Comparison of ENCODE assay signal across 2 cellular contexts in the genomic region with DNA sequence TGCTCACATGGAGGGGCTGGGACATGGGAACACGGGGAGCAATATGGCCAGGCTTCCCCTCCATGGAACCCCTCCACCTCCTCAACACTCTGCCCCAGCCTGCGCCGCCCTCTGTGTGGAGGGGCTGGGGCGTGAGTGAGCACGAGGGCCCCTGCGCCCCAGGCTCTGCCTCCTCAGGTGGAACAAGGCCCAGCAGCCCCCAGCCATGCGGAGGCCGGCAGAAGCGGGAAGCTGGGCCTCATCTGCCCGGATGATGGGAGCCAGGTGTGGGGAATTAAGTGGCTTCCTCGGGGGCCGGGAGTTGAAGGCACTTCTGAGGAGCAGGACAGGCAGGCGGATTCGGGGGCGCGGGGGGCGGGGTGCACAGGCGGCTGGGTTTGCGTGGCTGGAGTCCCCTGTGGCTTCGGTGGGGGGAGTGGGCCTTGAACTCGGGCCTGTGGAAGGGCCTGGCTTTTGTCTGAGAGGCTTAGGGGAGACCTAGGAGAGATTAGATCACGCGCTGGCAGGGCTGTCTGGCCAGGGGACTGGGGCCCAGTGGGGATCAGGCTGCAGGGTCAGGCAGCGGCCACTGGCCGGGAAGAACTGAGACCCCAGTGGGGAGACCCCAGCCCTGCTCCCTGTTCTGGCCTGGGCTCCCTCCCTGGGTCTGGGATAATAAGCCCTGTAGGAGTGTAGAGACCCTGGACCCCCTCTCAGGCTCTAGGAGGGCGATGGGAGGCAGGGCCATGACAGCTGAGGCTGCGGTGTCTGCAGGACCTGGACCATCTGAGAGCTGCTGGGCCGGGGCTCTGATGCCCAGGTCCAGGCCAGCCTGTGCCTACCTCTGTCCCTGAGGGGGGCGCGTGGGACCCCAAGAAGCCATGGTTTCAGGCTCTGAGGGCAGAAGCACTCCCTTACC.
TF ChIP-seq lines count a peak whose summit lies in the region.

No MANE protein-coding gene starts in this region.

TF ChIP-seq in SK-N-SH, 30 proteins besides CTCF, POLR2A, EP300 and RAD21:
- no peak for TF ChIP-seq GABPA (IDR thresholded peaks at IDR 0.05; ENCODE audit: low read depth)
- TF ChIP-seq TCF12 (IDR thresholded peaks at IDR 0.05): no peak
- TF ChIP-seq FOXJ3 (CRISPR knock-in tag; IDR thresholded peaks at IDR 0.05): no peak
- TF ChIP-seq CHD2 (IDR thresholded peaks at IDR 0.05; ENCODE audit: low read length, partially characterized antibody): no peak
- TF ChIP-seq FOXM1 (IDR thresholded peaks at IDR 0.05; ENCODE audit: low read depth): no peak
- no peak for TF ChIP-seq TAF1 (IDR thresholded peaks at IDR 0.05; ENCODE audit: borderline replicate concordance, low read depth, low read length)
- TF ChIP-seq RCOR1 (IDR thresholded peaks at IDR 0.05; ENCODE audit: low read length): no peak
- TF ChIP-seq, protein P1, sequence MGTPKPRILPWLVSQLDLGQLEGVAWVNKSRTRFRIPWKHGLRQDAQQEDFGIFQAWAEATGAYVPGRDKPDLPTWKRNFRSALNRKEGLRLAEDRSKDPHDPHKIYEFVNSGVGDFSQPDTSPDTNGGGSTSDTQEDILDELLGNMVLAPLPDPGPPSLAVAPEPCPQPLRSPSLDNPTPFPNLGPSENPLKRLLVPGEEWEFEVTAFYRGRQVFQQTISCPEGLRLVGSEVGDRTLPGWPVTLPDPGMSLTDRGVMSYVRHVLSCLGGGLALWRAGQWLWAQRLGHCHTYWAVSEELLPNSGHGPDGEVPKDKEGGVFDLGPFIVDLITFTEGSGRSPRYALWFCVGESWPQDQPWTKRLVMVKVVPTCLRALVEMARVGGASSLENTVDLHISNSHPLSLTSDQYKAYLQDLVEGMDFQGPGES (IDR thresholded peaks at IDR 0.05; ENCODE audit: low read depth, low read length): no peak
- TF ChIP-seq MXI1 (IDR thresholded peaks at IDR 0.05; ENCODE audit: low read depth, low read length): no peak
- no peak for TF ChIP-seq FOSL2 (IDR thresholded peaks at IDR 0.05; ENCODE audit: borderline replicate concordance, low read depth)
- TF ChIP-seq YY1 (IDR thresholded peaks at IDR 0.05; ENCODE audit: low read depth): no peak

TF ChIP-seq in SK-N-SH treated with all-trans-retinoic acid at 6 μM for 48 hours, 23 proteins besides CTCF, POLR2A, EP300 and RAD21:
- no peak for TF ChIP-seq ZNF565 (CRISPR knock-in tag; conservative IDR thresholded peaks at IDR 0.05; ENCODE audit: low read depth)
- TF ChIP-seq GLIS3 (CRISPR knock-in tag; IDR thresholded peaks at IDR 0.05): no peak
- TF ChIP-seq OSR1 (CRISPR knock-in tag; IDR thresholded peaks at IDR 0.05): no peak
- TF ChIP-seq ZNF70 (CRISPR knock-in tag; IDR thresholded peaks at IDR 0.05): no peak
- no peak for TF ChIP-seq PPARA (CRISPR knock-in tag; IDR thresholded peaks at IDR 0.05; ENCODE audit: borderline replicate concordance)
- no peak for TF ChIP-seq ZC3H10 (CRISPR knock-in tag; IDR thresholded peaks at IDR 0.05)
- TF ChIP-seq, protein P2, sequence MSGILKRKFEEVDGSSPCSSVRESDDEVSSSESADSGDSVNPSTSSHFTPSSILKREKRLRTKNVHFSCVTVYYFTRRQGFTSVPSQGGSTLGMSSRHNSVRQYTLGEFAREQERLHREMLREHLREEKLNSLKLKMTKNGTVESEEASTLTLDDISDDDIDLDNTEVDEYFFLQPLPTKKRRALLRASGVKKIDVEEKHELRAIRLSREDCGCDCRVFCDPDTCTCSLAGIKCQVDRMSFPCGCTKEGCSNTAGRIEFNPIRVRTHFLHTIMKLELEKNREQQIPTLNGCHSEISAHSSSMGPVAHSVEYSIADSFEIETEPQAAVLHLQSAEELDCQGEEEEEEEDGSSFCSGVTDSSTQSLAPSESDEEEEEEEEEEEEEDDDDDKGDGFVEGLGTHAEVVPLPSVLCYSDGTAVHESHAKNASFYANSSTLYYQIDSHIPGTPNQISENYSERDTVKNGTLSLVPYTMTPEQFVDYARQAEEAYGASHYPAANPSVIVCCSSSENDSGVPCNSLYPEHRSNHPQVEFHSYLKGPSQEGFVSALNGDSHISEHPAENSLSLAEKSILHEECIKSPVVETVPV (CRISPR knock-in tag; IDR thresholded peaks at IDR 0.05): no peak
- TF ChIP-seq ARNTL (CRISPR knock-in tag; IDR thresholded peaks at IDR 0.05; ENCODE audit: borderline replicate concordance, low read depth): no peak
- TF ChIP-seq ZFP3 (CRISPR knock-in tag; IDR thresholded peaks at IDR 0.05): no peak
- TF ChIP-seq ISL1 (CRISPR knock-in tag; IDR thresholded peaks at IDR 0.05): no peak
- TF ChIP-seq ESRRG (CRISPR knock-in tag; IDR thresholded peaks at IDR 0.05): no peak
- TF ChIP-seq, protein P3, sequence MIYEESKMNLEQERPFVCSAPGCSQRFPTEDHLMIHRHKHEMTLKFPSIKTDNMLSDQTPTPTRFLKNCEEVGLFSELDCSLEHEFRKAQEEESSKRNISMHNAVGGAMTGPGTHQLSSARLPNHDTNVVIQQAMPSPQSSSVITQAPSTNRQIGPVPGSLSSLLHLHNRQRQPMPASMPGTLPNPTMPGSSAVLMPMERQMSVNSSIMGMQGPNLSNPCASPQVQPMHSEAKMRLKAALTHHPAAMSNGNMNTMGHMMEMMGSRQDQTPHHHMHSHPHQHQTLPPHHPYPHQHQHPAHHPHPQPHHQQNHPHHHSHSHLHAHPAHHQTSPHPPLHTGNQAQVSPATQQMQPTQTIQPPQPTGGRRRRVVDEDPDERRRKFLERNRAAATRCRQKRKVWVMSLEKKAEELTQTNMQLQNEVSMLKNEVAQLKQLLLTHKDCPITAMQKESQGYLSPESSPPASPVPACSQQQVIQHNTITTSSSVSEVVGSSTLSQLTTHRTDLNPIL (CRISPR knock-in tag; IDR thresholded peaks at IDR 0.05; ENCODE audit: low read depth): no peak
- TF ChIP-seq, protein P4, sequence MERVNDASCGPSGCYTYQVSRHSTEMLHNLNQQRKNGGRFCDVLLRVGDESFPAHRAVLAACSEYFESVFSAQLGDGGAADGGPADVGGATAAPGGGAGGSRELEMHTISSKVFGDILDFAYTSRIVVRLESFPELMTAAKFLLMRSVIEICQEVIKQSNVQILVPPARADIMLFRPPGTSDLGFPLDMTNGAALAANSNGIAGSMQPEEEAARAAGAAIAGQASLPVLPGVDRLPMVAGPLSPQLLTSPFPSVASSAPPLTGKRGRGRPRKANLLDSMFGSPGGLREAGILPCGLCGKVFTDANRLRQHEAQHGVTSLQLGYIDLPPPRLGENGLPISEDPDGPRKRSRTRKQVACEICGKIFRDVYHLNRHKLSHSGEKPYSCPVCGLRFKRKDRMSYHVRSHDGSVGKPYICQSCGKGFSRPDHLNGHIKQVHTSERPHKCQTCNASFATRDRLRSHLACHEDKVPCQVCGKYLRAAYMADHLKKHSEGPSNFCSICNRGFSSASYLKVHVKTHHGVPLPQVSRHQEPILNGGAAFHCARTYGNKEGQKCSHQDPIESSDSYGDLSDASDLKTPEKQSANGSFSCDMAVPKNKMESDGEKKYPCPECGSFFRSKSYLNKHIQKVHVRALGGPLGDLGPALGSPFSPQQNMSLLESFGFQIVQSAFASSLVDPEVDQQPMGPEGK (CRISPR knock-in tag; IDR thresholded peaks at IDR 0.05; ENCODE audit: borderline replicate concordance): no peak
- no peak for TF ChIP-seq CSDC2 (CRISPR knock-in tag; IDR thresholded peaks at IDR 0.05)
- TF ChIP-seq, protein P5, sequence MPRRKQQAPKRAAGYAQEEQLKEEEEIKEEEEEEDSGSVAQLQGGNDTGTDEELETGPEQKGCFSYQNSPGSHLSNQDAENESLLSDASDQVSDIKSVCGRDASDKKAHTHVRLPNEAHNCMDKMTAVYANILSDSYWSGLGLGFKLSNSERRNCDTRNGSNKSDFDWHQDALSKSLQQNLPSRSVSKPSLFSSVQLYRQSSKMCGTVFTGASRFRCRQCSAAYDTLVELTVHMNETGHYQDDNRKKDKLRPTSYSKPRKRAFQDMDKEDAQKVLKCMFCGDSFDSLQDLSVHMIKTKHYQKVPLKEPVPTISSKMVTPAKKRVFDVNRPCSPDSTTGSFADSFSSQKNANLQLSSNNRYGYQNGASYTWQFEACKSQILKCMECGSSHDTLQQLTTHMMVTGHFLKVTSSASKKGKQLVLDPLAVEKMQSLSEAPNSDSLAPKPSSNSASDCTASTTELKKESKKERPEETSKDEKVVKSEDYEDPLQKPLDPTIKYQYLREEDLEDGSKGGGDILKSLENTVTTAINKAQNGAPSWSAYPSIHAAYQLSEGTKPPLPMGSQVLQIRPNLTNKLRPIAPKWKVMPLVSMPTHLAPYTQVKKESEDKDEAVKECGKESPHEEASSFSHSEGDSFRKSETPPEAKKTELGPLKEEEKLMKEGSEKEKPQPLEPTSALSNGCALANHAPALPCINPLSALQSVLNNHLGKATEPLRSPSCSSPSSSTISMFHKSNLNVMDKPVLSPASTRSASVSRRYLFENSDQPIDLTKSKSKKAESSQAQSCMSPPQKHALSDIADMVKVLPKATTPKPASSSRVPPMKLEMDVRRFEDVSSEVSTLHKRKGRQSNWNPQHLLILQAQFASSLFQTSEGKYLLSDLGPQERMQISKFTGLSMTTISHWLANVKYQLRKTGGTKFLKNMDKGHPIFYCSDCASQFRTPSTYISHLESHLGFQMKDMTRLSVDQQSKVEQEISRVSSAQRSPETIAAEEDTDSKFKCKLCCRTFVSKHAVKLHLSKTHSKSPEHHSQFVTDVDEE (CRISPR knock-in tag; IDR thresholded peaks at IDR 0.05): no peak
- TF ChIP-seq TOX (CRISPR knock-in tag; IDR thresholded peaks at IDR 0.05; ENCODE audit: borderline replicate concordance): no peak
- TF ChIP-seq BACH2 (CRISPR knock-in tag; IDR thresholded peaks at IDR 0.05; ENCODE audit: borderline replicate concordance): no peak
- TF ChIP-seq TCF4 (CRISPR knock-in tag; IDR thresholded peaks at IDR 0.05; ENCODE audit: borderline replicate concordance): no peak
- no peak for TF ChIP-seq SNAI2 (CRISPR knock-in tag; IDR thresholded peaks at IDR 0.05)
